In genomic region chr17:79545251-79546005, GRCh38 we compare ENCODE assay signal across 23 cellular contexts.
"Had no signal": no experiment of that assay in that cellular context is flagged by ENCODE, and none has a peak within 500 bp of the region (broad histone marks: within the 10 kb centered on the region; RNA-seq: fewer than 3 reads in every experiment).

No MANE protein-coding gene starts in this region.

- H3K27ac Mint-ChIP-seq: activated CD4-positive, alpha-beta T cell treated with anti-CD3 and anti-CD28 coated beads for 36 hours; activated naive CD8-positive, alpha-beta T cell; activated T-helper 2 cell treated with anti-CD3 and anti-CD28 coated beads, Interferon-gamma antibody, Interleukin-2, Interleukin-4, amounts not matched to agents 10 μg/mL and 5 μg/mL and 100 μg/mL, durations not matched to agents 14 hours and 24 hours and 36 hours; naive thymus-derived CD4-positive, alpha-beta T cell; stimulated activated naive CD8-positive, alpha-beta T cell treated with anti-CD3 and anti-CD28 coated beads, Interleukin-15, Interleukin-2, amounts not matched to agents 100 ng/mL and 50 ng/mL, for 24 hours had no signal

- H3K4me3 Mint-ChIP-seq: activated CD4-positive, alpha-beta T cell treated with anti-CD3 and anti-CD28 coated beads for 36 hours; activated naive CD8-positive, alpha-beta T cell; activated T-cell treated with anti-CD3 and anti-CD28 coated beads, Interleukin-2, amount 50 U/mL, for 4 hours; central memory CD8-positive, alpha-beta T cell; naive thymus-derived CD4-positive, alpha-beta T cell; stimulated activated naive CD8-positive, alpha-beta T cell treated with anti-CD3 and anti-CD28 coated beads, Interleukin-15, Interleukin-2, amounts not matched to agents 100 ng/mL and 50 ng/mL, for 24 hours had no signal

- H3K4me1 ChIP-seq: adrenal gland, heart right ventricle, prostate gland, right atrium auricular region, vagina had no signal

- H3K36me3 Mint-ChIP-seq: activated naive CD8-positive, alpha-beta T cell; naive thymus-derived CD4-positive, alpha-beta T cell had no signal

- H3K27ac ChIP-seq: adrenal gland, epithelial cell of prostate, heart right ventricle, prostate gland, right atrium auricular region, vagina had no signal

- H3K4me1 Mint-ChIP-seq: activated CD4-positive, alpha-beta T cell treated with anti-CD3 and anti-CD28 coated beads for 36 hours; central memory CD8-positive, alpha-beta T cell; naive thymus-derived CD4-positive, alpha-beta T cell had no signal

- ATAC-seq: activated CD4-positive, alpha-beta T cell treated with anti-CD3 and anti-CD28 coated beads for 36 hours; activated T-cell treated with anti-CD3 and anti-CD28 coated beads, Interleukin-2, amount 50 U/mL, for 4 hours; heart right ventricle; left lobe of liver; naive thymus-derived CD4-positive, alpha-beta T cell had no signal

- H3K27me3 ChIP-seq: adrenal gland, right atrium auricular region, vagina had no signal

- DNase-seq: activated CD4-positive, alpha-beta T cell treated with anti-CD3 and anti-CD28 coated beads for 36 hours; activated CD4-positive, alpha-beta T cell treated with anti-CD3 and anti-CD28 coated beads, Interleukin-2, amount 50 U/mL, for 48 hours; activated CD8-positive, alpha-beta memory T cell treated with anti-CD3 and anti-CD28 coated beads, Interleukin-2, amount 50 U/mL, for 48 hours; activated naive CD4-positive, alpha-beta T cell; activated T-cell treated with anti-CD3 and anti-CD28 coated beads, Interleukin-2, amount 50 U/mL, for 4 hours; adrenal gland; cortex of kidney; heart right ventricle; naive thymus-derived CD4-positive, alpha-beta T cell; stimulated activated CD4-positive, alpha-beta T cell treated with anti-CD3 and anti-CD28 coated beads, Interleukin-12 subunit alpha, Interleukin-12 subunit beta, amount 100 ng/mL, for 4 hours; stimulated activated CD4-positive, alpha-beta T cell treated with anti-CD3 and anti-CD28 coated beads, Interleukin-4, amount 100 ng/mL, for 4 hours; T-helper 1 cell; trophoblast cell had no signal

- H3K27me3 Mint-ChIP-seq: stimulated activated naive CD8-positive, alpha-beta T cell treated with anti-CD3 and anti-CD28 coated beads, Interleukin-15, Interleukin-2, amounts not matched to agents 100 ng/mL and 50 ng/mL, for 24 hours had no signal

- H3K4me3 ChIP-seq: adrenal gland, heart right ventricle, lung, prostate gland, right atrium auricular region, vagina had no signal

- H3K9me3 ChIP-seq: adrenal gland, heart right ventricle, prostate gland, right atrium auricular region, vagina had no signal

- H3K36me3 ChIP-seq: adrenal gland, heart right ventricle, prostate gland, right atrium auricular region, vagina had no signal

- H3K9me3 Mint-ChIP-seq: activated T-cell treated with anti-CD3 and anti-CD28 coated beads, Interleukin-2, amount 50 U/mL, for 4 hours; activated T-helper 2 cell treated with anti-CD3 and anti-CD28 coated beads, Interferon-gamma antibody, Interleukin-2, Interleukin-4, amounts not matched to agents 10 μg/mL and 5 μg/mL and 100 μg/mL, durations not matched to agents 14 hours and 24 hours and 36 hours; central memory CD8-positive, alpha-beta T cell; stimulated activated naive CD8-positive, alpha-beta T cell treated with anti-CD3 and anti-CD28 coated beads, Interleukin-15, Interleukin-2, amounts not matched to agents 100 ng/mL and 50 ng/mL, for 24 hours had no signal
